Comparison of ENCODE assay signal across 9 cellular contexts in genomic region chr21:43778469-43779335, GRCh38. TPM values are rescaled to one million over a fixed set of nuclear protein-coding genes. Genes with fewer than 3 reads are reported as not detected.
A peak's percentile ranks its signal among the peaks of the same experiment; 100 is the strongest.
DNase-seq lines count a peak whose midpoint lies in the region; ATAC-seq, FAIRE-seq and TF ChIP-seq lines count a peak whose summit lies in the region.
"Had no signal": no experiment of that assay in that cellular context is flagged by ENCODE, and none has a peak within 500 bp of the region (broad histone marks: within the 10 kb centered on the region; RNA-seq: fewer than 3 reads in every experiment).

No MANE protein-coding gene starts in this region.

- no peaks in the 10 kb centered on the region for H4K20me1 ChIP-seq in HepG2 (ENCODE audit: insufficient read depth, low read length)

- H3K27ac Mint-ChIP-seq in CD14-positive monocyte (peak overlapping the region; percentile 70 to 88 (median 86)), WTC11 (peak overlapping the region; percentile 78)

- POLR2A ChIA-PET in WTC11 (lab: Charles Lee) (interaction anchor here (0.5 kb wide), 1 partner anchor 185 kb away, joined by 5 read pairs; no protein-coding TSS in a partner anchor), HepG2 (lab: Yijun Ruan, JAX) (interaction anchor here (1.7 kb wide), 1 partner anchor 50 kb away, joined by 7 read pairs; no protein-coding TSS in a partner anchor)

- in situ Hi-C loops in HepG2 (cut with HindIII; ENCODE audit: extremely low pct_ligation_motif_present, low pct_unique_long_range_greater_than_20kb) = no loop called here

- H3K9me3 ChIP-seq in HepG2 (ENCODE audit: low read length) = no peaks in the 10 kb centered on the region

- TF ChIP-seq EP300 in HepG2 (IDR thresholded peaks at IDR 0.05; ENCODE audit: low read depth in 2 of 2, low read length in 2 of 2) (no peak), HepG2 (CRISPR knock-in tag; IDR thresholded peaks at IDR 0.05; ENCODE audit: borderline replicate concordance) (no peak)

- H2AFZ ChIP-seq in HepG2 (ENCODE audit: low read length) = no peak overlapping the region

- DNase-seq in CD14-positive monocyte (ENCODE audit: low spot score) (peak; percentile 59), HT-29 (ENCODE audit: low spot score) (peak; percentile 37), WTC11 (ENCODE audit: low spot score) (no peak), HepG2 (ENCODE audit: low spot score) (no peak), SHP77 (lab: John Stamatoyannopoulos, UW) (no peak), AML-193 (lab: John Stamatoyannopoulos, UW) (no peak), substantia nigra (lab: John Stamatoyannopoulos, UW) (no peak)
- DNase-seq: DMS153 had no signal

- H3K4me1 ChIP-seq in HepG2 (ENCODE audit: insufficient read depth, low read length) = peaks cover 83% of the 10 kb centered on the region

- no TSS peak for BruUV-seq in HepG2 (replicated peaks; lab: Mats Ljungman, UMichigan)

- peaks cover 3 to 6% of the 10 kb centered on the region in 2 experiments; a peak in 3 of 5 replicates for H3K36me3 ChIP-seq in HepG2 (replicated peaks in 1 of 2; ENCODE audit: control insufficient read depth in 1 of 2, insufficient read depth in 2 of 2, low read length in 2 of 2)

- peak overlapping the region; percentile 19 for H3K27ac ChIP-seq in HepG2 (ENCODE audit: extremely low read length, insufficient read depth, low read length)
- H3K27ac ChIP-seq in substantia nigra (ENCODE audit: low read depth, low read length, poor library complexity, severe bottlenecking) = no peak overlapping the region

- H3K79me2 ChIP-seq in HepG2 (ENCODE audit: insufficient read depth, low read length) = peaks cover 12% of the 10 kb centered on the region

- no peak for TF ChIP-seq CTCF in CD14-positive monocyte (IDR thresholded peaks at IDR 0.05)
- no peak for TF ChIP-seq CTCF in WTC11 (IDR thresholded peaks at IDR 0.05)
- no peak for TF ChIP-seq CTCF in HepG2 (CRISPR knock-in tag; IDR thresholded peaks at IDR 0.05)

- no peak for TF ChIP-seq RAD21 in HepG2 (CRISPR knock-in tag; IDR thresholded peaks at IDR 0.05)

- H3K36me3 Mint-ChIP-seq in CD14-positive monocyte = peaks cover 11 to 15% of the 10 kb centered on the region in 2 donors
- H3K36me3 Mint-ChIP-seq in WTC11 = peaks cover 6% of the 10 kb centered on the region

- ATAC-seq in WTC11 (no peak), HepG2 (no peak), GM18502 (IDR thresholded peaks at IDR 0.05; ENCODE audit: poor library complexity, unreplicated experiment) (no peak)

- H3K9ac ChIP-seq in HepG2 (ENCODE audit: insufficient read depth, low read depth, low read length) = peak overlapping the region; percentile 9; the same call in 1 of the 2 replicates

- peak overlapping the region; percentile 12 to 53 (median 30); a peak in 4 of 6 replicates for H3K4me3 ChIP-seq in HepG2 (replicated peaks in 1 of 3; ENCODE audit: insufficient read depth in 1 of 3, low read depth in 2 of 3, low read length in 3 of 3)

- WGBS in HepG2 (ENCODE audit: low lambda C conversion rate) = 13% methylated on average over 17 of the region's 20 CpGs

- TF ChIP-seq POLR2A in HepG2 (IDR thresholded peaks at IDR 0.05; ENCODE audit: insufficient read depth in 1 of 2, low read depth in 2 of 2, low read length in 2 of 2) = no peak

- peak overlapping the region; percentile 61 for H3K4me2 ChIP-seq in HepG2 (ENCODE audit: low read depth, low read length)

- FAIRE-seq in HepG2 (lab: Jason Lieb, UNC) = no peak

- H3K27me3 ChIP-seq in HepG2 (ENCODE audit: control insufficient read depth in 1 of 2, insufficient read depth in 2 of 2, low read length in 2 of 2) = no peaks in the 10 kb centered on the region

- H3K27me3 Mint-ChIP-seq in CD14-positive monocyte (ENCODE audit: low read depth in 3 of 3) (peaks cover 0 to 2% (median 0%) of the 10 kb centered on the region in 3 donors), WTC11 (ENCODE audit: low read depth) (peaks cover 2% of the 10 kb centered on the region; the same call in 1 of the 2 replicates)

- H3K4me1 Mint-ChIP-seq in CD14-positive monocyte = peaks cover 48% of the 10 kb centered on the region
- H3K4me1 Mint-ChIP-seq in WTC11 = peaks cover 29% of the 10 kb centered on the region

- no peaks in the 10 kb centered on the region for H3K9me3 Mint-ChIP-seq in CD14-positive monocyte
- H3K9me3 Mint-ChIP-seq in WTC11 = no peaks in the 10 kb centered on the region

- CTCF ChIA-PET in WTC11 (lab: Charles Lee) = interaction anchor here (0.6 kb wide), 2 partner anchors 50 to 945 kb away, joined by 3 to 4 read pairs; no protein-coding TSS in a partner anchor
- CTCF ChIA-PET in HepG2 (lab: Yijun Ruan, JAX; ENCODE audit: low intra/inter-chr PET ratio, low total read pairs) = no interaction called here

- peak overlapping the region; percentile 47 to 84 for H3K4me3 Mint-ChIP-seq in CD14-positive monocyte
- peak overlapping the region; percentile 31; the same call in 1 of the 2 replicates for H3K4me3 Mint-ChIP-seq in WTC11

- intact Hi-C loops in CD14-positive monocyte (cut with micrococcal nuclease) (loop anchor here in 1 of 2 donors (5.0 kb wide), 1 partner anchor 51 kb away; no protein-coding TSS in a partner anchor), HepG2 (cut with micrococcal nuclease; ENCODE audit: unreplicated experiment) (loop anchor here (10.0 kb wide), 1 partner anchor 74 kb away; no protein-coding TSS in a partner anchor)

RNA-seq across cellular contexts. Expression of gene CSTB, which starts 2.6 kb away (rescaled TPM):
- polyA plus RNA-seq in CD14-positive monocyte = 100 to 1,000 TPM; 115 to 120 TPM
- total RNA-seq in HT-29 (2014; rRNA removed; shearing (Covaris generic)) = 49.7 and 55.0 TPM in 2 replicates
- 35.2 to 38.6 TPM (median 36.1 TPM) in 3 replicates for total RNA-seq in WTC11 (2021)
- total RNA-seq in HepG2 (2016; rRNA removed; fragmentation: Illumina TruSeq; extraction: Trizol) = 11.7 and 15.8 TPM in 2 replicates
- total RNA-seq in HepG2 (2016; cell fraction: cytosol; rRNA removed; fragmentation: Illumina TruSeq; extraction: Trizol; ENCODE audit: low read depth) = 8.0 and 9.1 TPM in 2 replicates
- 11.9 and 14.9 TPM in 2 replicates for total RNA-seq in HepG2 (2016; cell fraction: insoluble cytoplasmic fraction; rRNA removed; fragmentation: Illumina TruSeq; extraction: Trizol)
- 9.8 and 11.8 TPM in 2 replicates for total RNA-seq in HepG2 (2016; cell fraction: membrane; rRNA removed; fragmentation: Illumina TruSeq; extraction: Trizol)
- total RNA-seq in HepG2 (2016; cell fraction: nucleus; rRNA removed; fragmentation: Illumina TruSeq; extraction: Trizol) = 6.6 and 7.1 TPM in 2 replicates
- polyA plus RNA-seq in HepG2 (2011; rRNA removed) = 94.1 and 110 TPM in 2 replicates
- 129 and 137 TPM in 2 replicates for polyA plus RNA-seq in HepG2 (2011; cell fraction: cytosol; rRNA removed)
- polyA plus RNA-seq in HepG2 (2011; cell fraction: nucleus; rRNA removed) = 53.4 and 59.2 TPM in 2 replicates
- polyA plus RNA-seq in HepG2 (2012) = 58.7 and 69.9 TPM in 2 replicates
- polyA plus RNA-seq in HepG2 (2016; cell fraction: cytosol; fragmentation: Illumina TruSeq; extraction: Trizol; ENCODE audit: low read depth) = 34.3 and 43.0 TPM in 2 replicates
- 53.0 and 57.2 TPM in 2 replicates for polyA plus RNA-seq in HepG2 (2016; cell fraction: insoluble cytoplasmic fraction; fragmentation: Illumina TruSeq; extraction: Trizol; ENCODE audit: low read depth)
- 32.8 and 40.2 TPM in 2 replicates for polyA plus RNA-seq in HepG2 (2016; cell fraction: membrane; fragmentation: Illumina TruSeq; extraction: Trizol; ENCODE audit: low read depth)
- polyA plus RNA-seq in HepG2 (2016; cell fraction: nucleus; fragmentation: Illumina TruSeq; extraction: Trizol; ENCODE audit: insufficient read depth, low read depth) = 34.9 and 36.2 TPM in 2 replicates
- 37.2 and 51.7 TPM in 2 replicates for polyA minus RNA-seq in HepG2 (2011; rRNA and poly(A)+ RNA removed; ENCODE audit: low replicate concordance)
- polyA minus RNA-seq in HepG2 (2011; cell fraction: cytosol; rRNA and poly(A)+ RNA removed) = 24.0 and 25.6 TPM in 2 replicates
- 9.0 and 15.4 TPM in 2 replicates for polyA minus RNA-seq in HepG2 (2011; cell fraction: nucleus; rRNA and poly(A)+ RNA removed)

RNA-seq across cellular contexts. Expression of gene RRP1, which starts 10.7 kb away (rescaled TPM):
- polyA plus RNA-seq in CD14-positive monocyte (1 to 10 TPM; 2.7 to 4.6 TPM), HepG2 (2011; rRNA removed) (20.1 and 22.2 TPM in 2 replicates)
- total RNA-seq in HT-29 (2014; rRNA removed; shearing (Covaris generic)) = 36.4 and 39.3 TPM in 2 replicates
- total RNA-seq in WTC11 (2021) (45.0 to 53.0 TPM (median 45.9 TPM) in 3 replicates), HepG2 (2016; rRNA removed; fragmentation: Illumina TruSeq; extraction: Trizol) (24.6 and 35.1 TPM in 2 replicates)
- total RNA-seq in HepG2 (2016; cell fraction: cytosol; rRNA removed; fragmentation: Illumina TruSeq; extraction: Trizol; ENCODE audit: low read depth) = 16.9 and 17.1 TPM in 2 replicates
- 24.1 and 32.9 TPM in 2 replicates for total RNA-seq in HepG2 (2016; cell fraction: insoluble cytoplasmic fraction; rRNA removed; fragmentation: Illumina TruSeq; extraction: Trizol)
- 10.3 and 11.2 TPM in 2 replicates for total RNA-seq in HepG2 (2016; cell fraction: membrane; rRNA removed; fragmentation: Illumina TruSeq; extraction: Trizol)
- 29.9 and 34.8 TPM in 2 replicates for total RNA-seq in HepG2 (2016; cell fraction: nucleus; rRNA removed; fragmentation: Illumina TruSeq; extraction: Trizol)
- 11.2 and 11.3 TPM in 2 replicates for polyA plus RNA-seq in HepG2 (2011; cell fraction: cytosol; rRNA removed)
- 110 and 114 TPM in 2 replicates for polyA plus RNA-seq in HepG2 (2011; cell fraction: nucleus; rRNA removed)
- polyA plus RNA-seq in HepG2 (2012) = 22.7 and 27.0 TPM in 2 replicates
- 3.0 and 3.7 TPM in 2 replicates for polyA plus RNA-seq in HepG2 (2016; cell fraction: cytosol; fragmentation: Illumina TruSeq; extraction: Trizol; ENCODE audit: low read depth)
- polyA plus RNA-seq in HepG2 (2016; cell fraction: insoluble cytoplasmic fraction; fragmentation: Illumina TruSeq; extraction: Trizol; ENCODE audit: low read depth) = 25.7 and 32.8 TPM in 2 replicates
- 4.3 and 6.1 TPM in 2 replicates for polyA plus RNA-seq in HepG2 (2016; cell fraction: membrane; fragmentation: Illumina TruSeq; extraction: Trizol; ENCODE audit: low read depth)
- 70.6 and 74.1 TPM in 2 replicates for polyA plus RNA-seq in HepG2 (2016; cell fraction: nucleus; fragmentation: Illumina TruSeq; extraction: Trizol; ENCODE audit: insufficient read depth, low read depth)
- 9.8 and 26.9 TPM in 2 replicates for polyA minus RNA-seq in HepG2 (2011; rRNA and poly(A)+ RNA removed; ENCODE audit: low replicate concordance)
- polyA minus RNA-seq in HepG2 (2011; cell fraction: cytosol; rRNA and poly(A)+ RNA removed) = 5.9 and 9.7 TPM in 2 replicates
- polyA minus RNA-seq in HepG2 (2011; cell fraction: nucleus; rRNA and poly(A)+ RNA removed) = 27.0 and 37.2 TPM in 2 replicates

RNA-seq across cellular contexts. Expression of gene PDXK, which starts 59.8 kb away (rescaled TPM):
- polyA plus RNA-seq in CD14-positive monocyte (100 to 1,000 TPM; 210 to 214 TPM), HepG2 (2011; rRNA removed) (165 and 184 TPM in 2 replicates)
- total RNA-seq in HT-29 (2014; rRNA removed; shearing (Covaris generic)) = 193 and 219 TPM in 2 replicates
- total RNA-seq in WTC11 (2021) (116 to 123 TPM (median 120 TPM) in 3 replicates), HepG2 (2016; rRNA removed; fragmentation: Illumina TruSeq; extraction: Trizol) (114 and 151 TPM in 2 replicates)
- total RNA-seq in HepG2 (2016; cell fraction: cytosol; rRNA removed; fragmentation: Illumina TruSeq; extraction: Trizol; ENCODE audit: low read depth) = 28.6 and 35.2 TPM in 2 replicates
- total RNA-seq in HepG2 (2016; cell fraction: insoluble cytoplasmic fraction; rRNA removed; fragmentation: Illumina TruSeq; extraction: Trizol) = 115 and 149 TPM in 2 replicates
- total RNA-seq in HepG2 (2016; cell fraction: membrane; rRNA removed; fragmentation: Illumina TruSeq; extraction: Trizol) = 62.0 and 68.5 TPM in 2 replicates
- total RNA-seq in HepG2 (2016; cell fraction: nucleus; rRNA removed; fragmentation: Illumina TruSeq; extraction: Trizol) = 61.1 and 71.3 TPM in 2 replicates
- polyA plus RNA-seq in HepG2 (2011; cell fraction: cytosol; rRNA removed) = 146 and 162 TPM in 2 replicates
- 215 and 264 TPM in 2 replicates for polyA plus RNA-seq in HepG2 (2011; cell fraction: nucleus; rRNA removed)
- 82.4 and 87.9 TPM in 2 replicates for polyA plus RNA-seq in HepG2 (2012)
- 45.4 and 55.7 TPM in 2 replicates for polyA plus RNA-seq in HepG2 (2016; cell fraction: cytosol; fragmentation: Illumina TruSeq; extraction: Trizol; ENCODE audit: low read depth)
- 135 and 141 TPM in 2 replicates for polyA plus RNA-seq in HepG2 (2016; cell fraction: insoluble cytoplasmic fraction; fragmentation: Illumina TruSeq; extraction: Trizol; ENCODE audit: low read depth)
- polyA plus RNA-seq in HepG2 (2016; cell fraction: membrane; fragmentation: Illumina TruSeq; extraction: Trizol; ENCODE audit: low read depth) = 56.2 and 56.5 TPM in 2 replicates
- 113 and 114 TPM in 2 replicates for polyA plus RNA-seq in HepG2 (2016; cell fraction: nucleus; fragmentation: Illumina TruSeq; extraction: Trizol; ENCODE audit: insufficient read depth, low read depth)
- 159 and 241 TPM in 2 replicates for polyA minus RNA-seq in HepG2 (2011; rRNA and poly(A)+ RNA removed; ENCODE audit: low replicate concordance)
- 48.1 and 61.1 TPM in 2 replicates for polyA minus RNA-seq in HepG2 (2011; cell fraction: cytosol; rRNA and poly(A)+ RNA removed)
- polyA minus RNA-seq in HepG2 (2011; cell fraction: nucleus; rRNA and poly(A)+ RNA removed) = 60.5 and 61.0 TPM in 2 replicates

Comparison
In these comparisons a context has a peak if more than half of its experiments do, and no peak if none do; other contexts are left out.
1. DNase-seq: peak in CD14-positive monocyte (single experiment) and HT-29 (single experiment); none in WTC11 (single experiment), HepG2 (single experiment), SHP77 (0 of 2), AML-193 (0 of 2) and substantia nigra (0 of 49).